Comparison of ENCODE assay signal across 17 cellular contexts in genomic region chr7:24560772-24561171, GRCh38. TPM values are rescaled to one million over a fixed set of nuclear protein-coding genes. Genes with fewer than 3 reads are reported as not detected.
DNase-seq lines count a peak whose midpoint lies in the region; ATAC-seq and TF ChIP-seq lines count a peak whose summit lies in the region.
"Had no signal": no experiment of that assay in that cellular context is flagged by ENCODE, and none has a peak within 500 bp of the region (broad histone marks: within the 10 kb centered on the region; RNA-seq: fewer than 3 reads in every experiment).

No MANE protein-coding gene starts in this region.

- no peak overlapping the region for H3K56ac ChIP-seq in mesendoderm (ENCODE audit: low read length)

- CTCF ChIA-PET in activated naive CD4-positive, alpha-beta T cell treated with anti-CD3 and anti-CD28 coated beads for 36 hours (lab: Charles Lee), result interaction anchor here (1.8 kb wide), 1 partner anchor 271 kb away, joined by 4 read pairs; no protein-coding TSS in a partner anchor

- no peaks in the 10 kb centered on the region for H3K79me1 ChIP-seq in mesendoderm (ENCODE audit: low read length)

- H3K9me3 Mint-ChIP-seq in activated naive CD4-positive, alpha-beta T cell treated with anti-CD3 and anti-CD28 coated beads for 36 hours, result no peaks in the 10 kb centered on the region
- no peaks in the 10 kb centered on the region for H3K9me3 Mint-ChIP-seq in activated T-helper 17 cell treated with anti-CD3 and anti-CD28 coated beads, Interleukin-2, amount 50 U/mL, for 72 hours

- H3K79me2 ChIP-seq in DND-41 (ENCODE audit: insufficient read depth, low read length), result no peaks in the 10 kb centered on the region
- no peaks in the 10 kb centered on the region for H3K79me2 ChIP-seq in mesendoderm (ENCODE audit: control insufficient read depth, insufficient read depth, low read length)

- H3K27ac Mint-ChIP-seq in activated naive CD4-positive, alpha-beta T cell treated with anti-CD3 and anti-CD28 coated beads for 36 hours, result no peak overlapping the region
- peak overlapping the region; percentile 4 for H3K27ac Mint-ChIP-seq in activated T-helper 17 cell treated with anti-CD3 and anti-CD28 coated beads, Interleukin-2, amount 50 U/mL, for 72 hours

- no peak overlapping the region for H3K23ac ChIP-seq in mesendoderm (ENCODE audit: low read length)

- no peak overlapping the region for H4K8ac ChIP-seq in mesendoderm (ENCODE audit: low read depth, low read length)

- H3K27me3 ChIP-seq in DND-41 (ENCODE audit: insufficient read depth, low read length, poor library complexity) (peaks cover 44% of the 10 kb centered on the region), mesendoderm (ENCODE audit: insufficient read depth, low read length, poor library complexity) (no peaks in the 10 kb centered on the region)
- H3K27me3 ChIP-seq: BLaER1 treated with 17β-estradiol and CSF1 and Interleukin-3, amounts not matched to agents 10 nM and 100 nM; Peyer's patch had no signal

- intact Hi-C loops in activated naive CD4-positive, alpha-beta T cell treated with anti-CD3 and anti-CD28 coated beads for 36 hours (cut with micrococcal nuclease), result loop anchor here (1.0 kb wide), 1 partner anchor 12 kb away; no protein-coding TSS in a partner anchor

- H4K5ac ChIP-seq in mesendoderm (ENCODE audit: low read length), result no peak overlapping the region

- no peaks in the 10 kb centered on the region for H3K36me3 ChIP-seq in DND-41 (ENCODE audit: insufficient read depth, low read length)
- no peaks in the 10 kb centered on the region for H3K36me3 ChIP-seq in mesendoderm (ENCODE audit: control insufficient read depth, insufficient read depth, low read length)
- H3K36me3 ChIP-seq: BLaER1 treated with 17β-estradiol and CSF1 and Interleukin-3, amounts not matched to agents 10 nM and 100 nM; Peyer's patch had no signal

- no peaks in the 10 kb centered on the region for H3K36me3 Mint-ChIP-seq in activated naive CD4-positive, alpha-beta T cell treated with anti-CD3 and anti-CD28 coated beads for 36 hours (ENCODE audit: low read depth)
- H3K36me3 Mint-ChIP-seq in activated T-helper 17 cell treated with anti-CD3 and anti-CD28 coated beads, Interleukin-2, amount 50 U/mL, for 72 hours (ENCODE audit: low read depth), result no peaks in the 10 kb centered on the region

- H3K4me1 ChIP-seq in DND-41 (ENCODE audit: insufficient read depth, low read length), result no peaks in the 10 kb centered on the region
- H3K4me1 ChIP-seq in mesendoderm (ENCODE audit: control insufficient read depth, low read depth, low read length), result no peaks in the 10 kb centered on the region
- H3K4me1 ChIP-seq: BLaER1 treated with 17β-estradiol and CSF1 and Interleukin-3, amounts not matched to agents 10 nM and 100 nM; Peyer's patch had no signal

- DNase-seq in activated naive CD4-positive, alpha-beta T cell treated with anti-CD3 and anti-CD28 coated beads for 36 hours, result peak; percentile 26
- no peak for DNase-seq in activated naive CD4-positive, alpha-beta T cell (lab: John Stamatoyannopoulos, UW)
- DNase-seq in DND-41 (no peak), mesendoderm (no peak)
- DNase-seq in stimulated activated naive CD8-positive, alpha-beta T cell treated with anti-CD3 and anti-CD28 coated beads, Interleukin-15, Interleukin-2, amounts not matched to agents 100 U/mL and 50 U/mL, for 24 hours, result no peak
- DNase-seq: DMS79 treated with DMSO at 0.1 percent for 48 hours; KBM-7; NCI-H1417; NCI-H187; NCI-H2107; NCI-H510A; NCI-H748 treated with DMSO at 0.1 percent for 48 hours; NK-92 treated with Interleukin-12 subunit alpha and Interleukin-12 subunit beta, amount 100 ng/mL, for 24 hours; Peyer's patch had no signal

- H2BK5ac ChIP-seq in mesendoderm (ENCODE audit: low read length), result no peak overlapping the region

- no peak overlapping the region for H3K4me2 ChIP-seq in DND-41 (ENCODE audit: insufficient read depth, low read length)
- no peak overlapping the region for H3K4me2 ChIP-seq in mesendoderm (ENCODE audit: low read length)
- H3K4me2 ChIP-seq: BLaER1 treated with 17β-estradiol and CSF1 and Interleukin-3, amounts not matched to agents 10 nM and 100 nM had no signal

- no CpG with 5 or more reads among the region's 3 CpGs for WGBS in mesendoderm (ENCODE audit: extremely low coverage, insufficient coverage, low lambda C conversion rate)

- H3K9ac ChIP-seq in DND-41 (ENCODE audit: low read depth, low read length) (no peak overlapping the region), mesendoderm (ENCODE audit: low read length) (no peak overlapping the region)
- H3K9ac ChIP-seq: BLaER1 treated with 17β-estradiol and CSF1 and Interleukin-3, amounts not matched to agents 10 nM and 100 nM had no signal

- no peak for TF ChIP-seq CTCF in DND-41 (IDR thresholded peaks at IDR 0.05; ENCODE audit: borderline replicate concordance, extremely low read depth, low read length, poor library complexity, severe bottlenecking)

- no peak overlapping the region for H3K4me3 ChIP-seq in DND-41 (ENCODE audit: low read depth in 1 of 2, low read length in 2 of 2)
- no peak overlapping the region for H3K4me3 ChIP-seq in mesendoderm (ENCODE audit: low read length)
- H3K4me3 ChIP-seq: BLaER1 treated with 17β-estradiol and CSF1 and Interleukin-3, amounts not matched to agents 10 nM and 100 nM; Peyer's patch had no signal

- H3K4ac ChIP-seq in mesendoderm (ENCODE audit: low read depth, low read length), result no peak overlapping the region

- H3K4me1 Mint-ChIP-seq in activated naive CD4-positive, alpha-beta T cell treated with anti-CD3 and anti-CD28 coated beads for 36 hours (ENCODE audit: low read depth), result peaks cover 19% of the 10 kb centered on the region
- H3K4me1 Mint-ChIP-seq in activated T-helper 17 cell treated with anti-CD3 and anti-CD28 coated beads, Interleukin-2, amount 50 U/mL, for 72 hours, result peaks cover 13% of the 10 kb centered on the region

- no peaks in the 10 kb centered on the region for H4K20me1 ChIP-seq in DND-41 (ENCODE audit: insufficient read depth, low read length)
- H4K20me1 ChIP-seq: BLaER1 treated with 17β-estradiol and CSF1 and Interleukin-3, amounts not matched to agents 10 nM and 100 nM had no signal

- H2AK5ac ChIP-seq in mesendoderm (ENCODE audit: low read length), result no peak overlapping the region

- no peak overlapping the region for H2BK15ac ChIP-seq in mesendoderm (replicated peaks; ENCODE audit: low read depth)

- H3K27ac ChIP-seq in DND-41 (ENCODE audit: low read length), result no peak overlapping the region
- no peak overlapping the region for H3K27ac ChIP-seq in mesendoderm (ENCODE audit: low read depth, low read length)
- H3K27ac ChIP-seq: BLaER1 treated with 17β-estradiol and CSF1 and Interleukin-3, amounts not matched to agents 10 nM and 100 nM; Peyer's patch had no signal

- no peaks in the 10 kb centered on the region for H3K9me3 ChIP-seq in DND-41 (ENCODE audit: insufficient read depth, low read length, severe bottlenecking)
- H3K9me3 ChIP-seq: BLaER1 treated with 17β-estradiol and CSF1 and Interleukin-3, amounts not matched to agents 10 nM and 100 nM; Peyer's patch had no signal

- H3K18ac ChIP-seq in mesendoderm (ENCODE audit: low read length), result no peak overlapping the region

- no peak overlapping the region for H2AFZ ChIP-seq in DND-41 (ENCODE audit: low read depth, low read length)

- peak; percentile 90 for ATAC-seq in DND-41 (ENCODE audit: insufficient read depth, low read depth)
- peak; percentile 34 for ATAC-seq in activated T-helper 17 cell treated with anti-CD3 and anti-CD28 coated beads, Interleukin-2, amount 50 U/mL, for 72 hours (replicated peaks)
- peak; percentile 82 for ATAC-seq in stimulated activated naive CD8-positive, alpha-beta T cell treated with anti-CD3 and anti-CD28 coated beads, Interleukin-15, Interleukin-2, amounts not matched to agents 100 U/mL and 50 U/mL, for 24 hours
- no peak for ATAC-seq in HG02678 (IDR thresholded peaks at IDR 0.05; ENCODE audit: unreplicated experiment)

- no peak overlapping the region for H2BK120ac ChIP-seq in mesendoderm (ENCODE audit: low read depth, low read length)

- no peaks in the 10 kb centered on the region for H3K27me3 Mint-ChIP-seq in activated naive CD4-positive, alpha-beta T cell treated with anti-CD3 and anti-CD28 coated beads for 36 hours (ENCODE audit: low read depth)
- no peaks in the 10 kb centered on the region for H3K27me3 Mint-ChIP-seq in activated T-helper 17 cell treated with anti-CD3 and anti-CD28 coated beads, Interleukin-2, amount 50 U/mL, for 72 hours

- no peak overlapping the region for H3K4me3 Mint-ChIP-seq in activated naive CD4-positive, alpha-beta T cell treated with anti-CD3 and anti-CD28 coated beads for 36 hours
- no peak overlapping the region for H3K4me3 Mint-ChIP-seq in activated T-helper 17 cell treated with anti-CD3 and anti-CD28 coated beads, Interleukin-2, amount 50 U/mL, for 72 hours

RNA-seq across cellular contexts. Expression of gene PALS2, which starts 12.5 kb away (rescaled TPM):
- 10 to 100 TPM; 21.8 to 22.5 TPM for total RNA-seq in activated naive CD4-positive, alpha-beta T cell treated with anti-CD3 and anti-CD28 coated beads for 36 hours
- 10 to 100 TPM; 14.0 to 22.6 TPM for total RNA-seq in activated T-helper 17 cell treated with anti-CD3 and anti-CD28 coated beads, Interleukin-2, amount 50 U/mL, for 72 hours
- 55.9 TPM for polyA plus RNA-seq in mesendoderm (2013, experiment 1 of 2)
- 55.4 TPM for polyA plus RNA-seq in mesendoderm (2013, experiment 2 of 2)
